In the genomic region with DNA sequence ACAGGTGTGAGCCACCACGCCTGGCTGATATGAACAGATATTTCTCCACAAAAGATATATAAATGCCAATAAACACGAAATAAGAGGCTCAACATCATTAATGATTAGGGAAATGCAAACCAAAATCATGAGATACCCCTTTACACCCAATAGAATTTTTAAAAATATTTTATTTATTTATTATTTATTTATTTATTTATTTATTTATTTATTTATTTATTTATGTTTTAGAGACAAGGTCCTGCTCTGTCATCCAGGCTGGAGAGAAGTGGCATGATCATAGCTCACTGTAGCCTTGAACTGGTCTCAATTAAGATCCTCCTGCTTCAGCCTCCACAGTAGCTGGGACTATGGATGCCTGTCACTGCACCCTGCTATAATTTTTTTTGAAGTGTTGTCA, we compare ENCODE assay signal across 39 cellular contexts.
"Had no signal": no experiment of that assay in that cellular context is flagged by ENCODE, and none has a peak within 500 bp of the region (broad histone marks: within the 10 kb centered on the region; RNA-seq: fewer than 3 reads in every experiment).

No MANE protein-coding gene starts in this region.

- H3K9me3 ChIP-seq: ascending aorta had no signal

- H3K4me1 Mint-ChIP-seq: activated naive CD4-positive, alpha-beta T cell treated with anti-CD3 and anti-CD28 coated beads, Interleukin-2, amount 10 ng/mL, durations not matched to agents 7 days and 5 days; activated naive CD8-positive, alpha-beta T cell treated with anti-CD3 and anti-CD28 coated beads, Interleukin-2, amount 50 U/mL, for 24 hours; activated T-helper 17 cell treated with anti-CD3 and anti-CD28 coated beads, Interleukin-2, amount 50 U/mL, for 72 hours; brain had no signal

- H3K27ac Mint-ChIP-seq: activated naive CD4-positive, alpha-beta T cell treated with anti-CD3 and anti-CD28 coated beads for 36 hours; activated naive CD4-positive, alpha-beta T cell treated with anti-CD3 and anti-CD28 coated beads, Interleukin-2, amount 10 ng/mL, durations not matched to agents 7 days and 5 days; activated naive CD4-positive, alpha-beta T cell treated with anti-CD3 and anti-CD28 coated beads, Interleukin-2, amount 50 U/mL, for 24 hours; activated naive CD4-positive, alpha-beta T cell treated with anti-CD3 and anti-CD28 coated beads, Interleukin-2, amount 50 U/mL, for 72 hours; activated naive CD8-positive, alpha-beta T cell; activated naive CD8-positive, alpha-beta T cell treated with anti-CD3 and anti-CD28 coated beads for 36 hours; activated naive CD8-positive, alpha-beta T cell treated with anti-CD3 and anti-CD28 coated beads, Interleukin-2, amount 10 ng/mL, durations not matched to agents 7 days and 5 days; activated naive CD8-positive, alpha-beta T cell treated with anti-CD3 and anti-CD28 coated beads, Interleukin-2, amount 50 U/mL, for 24 hours; activated T-cell treated with anti-CD3 and anti-CD28 coated beads, Interleukin-2, amount 50 U/mL, for 24 hours; activated T-cell treated with anti-CD3 and anti-CD28 coated beads, Interleukin-2, amount 50 U/mL, for 72 hours; activated T-helper 17 cell treated with anti-CD3 and anti-CD28 coated beads, Interleukin-2, amount 50 U/mL, for 72 hours; activated T-helper 2 cell treated with anti-CD3 and anti-CD28 coated beads, Interferon-gamma antibody, Interleukin-2, Interleukin-4, amounts not matched to agents 10 μg/mL and 5 μg/mL and 100 μg/mL, durations not matched to agents 14 hours and 24 hours and 36 hours; brain had no signal

- ATAC-seq: activated naive CD4-positive, alpha-beta T cell treated with anti-CD3 and anti-CD28 coated beads, Interleukin-2, amount 50 U/mL, for 72 hours; activated naive CD8-positive, alpha-beta T cell treated with anti-CD3 and anti-CD28 coated beads, Interleukin-2, amount 50 U/mL, for 24 hours; activated T-cell treated with anti-CD3 and anti-CD28 coated beads, Interleukin-2, amount 50 U/mL, for 4 hours; activated T-cell treated with anti-CD3 and anti-CD28 coated beads, Interleukin-2, amount 50 U/mL, for 72 hours; activated T-helper 17 cell treated with anti-CD3 and anti-CD28 coated beads, Interleukin-2, amount 50 U/mL, for 72 hours; body of pancreas had no signal

- H3K27me3 Mint-ChIP-seq: activated naive CD4-positive, alpha-beta T cell treated with anti-CD3 and anti-CD28 coated beads, Interleukin-2, amount 10 ng/mL, durations not matched to agents 7 days and 5 days; activated naive CD4-positive, alpha-beta T cell treated with anti-CD3 and anti-CD28 coated beads, Interleukin-2, amount 50 U/mL, for 24 hours; activated naive CD8-positive, alpha-beta T cell; activated naive CD8-positive, alpha-beta T cell treated with anti-CD3 and anti-CD28 coated beads for 36 hours; activated naive CD8-positive, alpha-beta T cell treated with anti-CD3 and anti-CD28 coated beads, Interleukin-2, amount 10 ng/mL, durations not matched to agents 7 days and 5 days; activated naive CD8-positive, alpha-beta T cell treated with anti-CD3 and anti-CD28 coated beads, Interleukin-2, amount 50 U/mL, for 24 hours; activated T-cell treated with anti-CD3 and anti-CD28 coated beads, Interleukin-2, amount 50 U/mL, for 24 hours; activated T-helper 17 cell treated with anti-CD3 and anti-CD28 coated beads, Interleukin-2, amount 50 U/mL, for 72 hours; brain; central memory CD8-positive, alpha-beta T cell had no signal

- DNase-seq: activated effector memory CD4-positive, alpha-beta T cell treated with anti-CD3 and anti-CD28 coated beads, Interleukin-2, amount 50 U/mL, for 16 hours; activated effector memory CD4-positive, alpha-beta T cell treated with Interleukin-2 at 50 U/mL for 16 hours; activated gamma-delta T cell; activated gamma-delta T cell treated with Interleukin-2 at 50 U/mL for 16 hours; activated naive CD4-positive, alpha-beta T cell; activated naive CD4-positive, alpha-beta T cell treated with anti-CD3 and anti-CD28 coated beads for 36 hours; activated naive CD4-positive, alpha-beta T cell treated with anti-CD3 and anti-CD28 coated beads, Interleukin-2, amount 10 ng/mL, durations not matched to agents 7 days and 5 days; activated naive CD4-positive, alpha-beta T cell treated with anti-CD3 and anti-CD28 coated beads, Interleukin-2, amount 50 U/mL, for 16 hours; activated naive CD4-positive, alpha-beta T cell treated with Interleukin-2 at 50 U/mL for 16 hours; activated naive CD8-positive, alpha-beta T cell treated with anti-CD3 and anti-CD28 coated beads for 36 hours; activated naive CD8-positive, alpha-beta T cell treated with anti-CD3 and anti-CD28 coated beads, Interleukin-2, amount 10 ng/mL, durations not matched to agents 7 days and 5 days; activated naive CD8-positive, alpha-beta T cell treated with anti-CD3 and anti-CD28 coated beads, Interleukin-2, amount 50 U/mL, for 24 hours; activated T-cell treated with anti-CD3 and anti-CD28 coated beads, Interleukin-2, amount 50 U/mL, for 1 hour; activated T-cell treated with anti-CD3 and anti-CD28 coated beads, Interleukin-2, amount 50 U/mL, for 24 hours; activated T-cell treated with anti-CD3 and anti-CD28 coated beads, Interleukin-2, amount 50 U/mL, for 4 hours; activated T-cell treated with anti-CD3 and anti-CD28 coated beads, Interleukin-2, amount 50 U/mL, for 48 hours; activated T-cell treated with anti-CD3 and anti-CD28 coated beads, Interleukin-2, amount 50 U/mL, for 72 hours; adrenal gland; amniotic stem cell; amygdala; anterior cingulate cortex; aorta; body of pancreas; brain microvascular endothelial cell; caudate nucleus; central memory CD4-positive, alpha-beta T cell; cerebellar nuclear complex had no signal

- H3K9me3 Mint-ChIP-seq: activated T-helper 17 cell treated with anti-CD3 and anti-CD28 coated beads, Interleukin-2, amount 50 U/mL, for 72 hours; central memory CD8-positive, alpha-beta T cell had no signal

- H3K4me3 ChIP-seq: adrenal gland, ascending aorta, body of pancreas, breast epithelium, cardiac muscle cell had no signal

- FAIRE-seq: astrocyte, bronchial epithelial cell had no signal

- H3K4me1 ChIP-seq: adrenal gland, ascending aorta, body of pancreas, breast epithelium had no signal

- H3K27ac ChIP-seq: adrenal gland, ascending aorta, body of pancreas, brain microvascular endothelial cell, breast epithelium, cardiac muscle cell had no signal

- H3K4me3 Mint-ChIP-seq: activated naive CD4-positive, alpha-beta T cell treated with anti-CD3 and anti-CD28 coated beads for 36 hours; activated naive CD4-positive, alpha-beta T cell treated with anti-CD3 and anti-CD28 coated beads, Interleukin-2, amount 10 ng/mL, durations not matched to agents 7 days and 5 days; activated naive CD4-positive, alpha-beta T cell treated with anti-CD3 and anti-CD28 coated beads, Interleukin-2, amount 50 U/mL, for 24 hours; activated naive CD8-positive, alpha-beta T cell; activated naive CD8-positive, alpha-beta T cell treated with anti-CD3 and anti-CD28 coated beads for 36 hours; activated naive CD8-positive, alpha-beta T cell treated with anti-CD3 and anti-CD28 coated beads, Interleukin-2, amount 10 ng/mL, durations not matched to agents 7 days and 5 days; activated naive CD8-positive, alpha-beta T cell treated with anti-CD3 and anti-CD28 coated beads, Interleukin-2, amount 50 U/mL, for 24 hours; activated T-cell treated with anti-CD3 and anti-CD28 coated beads, Interleukin-2, amount 50 U/mL, for 24 hours; activated T-cell treated with anti-CD3 and anti-CD28 coated beads, Interleukin-2, amount 50 U/mL, for 4 hours; activated T-cell treated with anti-CD3 and anti-CD28 coated beads, Interleukin-2, amount 50 U/mL, for 72 hours; activated T-helper 17 cell treated with anti-CD3 and anti-CD28 coated beads, Interleukin-2, amount 50 U/mL, for 72 hours; brain; central memory CD8-positive, alpha-beta T cell had no signal
